ENCODE assay signal across 9 cellular contexts in genomic region chr17:41836550-41837196, GRCh38. TPM values are rescaled to one million over a fixed set of nuclear protein-coding genes. Genes with fewer than 3 reads are reported as not detected.
DNase-seq lines count a peak whose midpoint lies in the region; ATAC-seq and TF ChIP-seq lines count a peak whose summit lies in the region.
"Had no signal": no experiment of that assay in that cellular context is flagged by ENCODE, and none has a peak within 500 bp of the region (broad histone marks: within the 10 kb centered on the region; RNA-seq: fewer than 3 reads in every experiment).

No MANE protein-coding gene starts in this region.

- WGBS in heart left ventricle, 4 donors = 60 to 81% (median 61%) methylated on average over 21 of the region's 21 CpGs
- WGBS in adrenal gland, 4 donors = 44 to 49% (median 45%) methylated on average over 21 of the region's 21 CpGs

- ATAC-seq in heart left ventricle = no peak
- no peak for ATAC-seq in left ventricle myocardium superior

- H3K9me3 ChIP-seq in heart left ventricle (no peaks in the 10 kb centered on the region), mononuclear cell (ENCODE audit: low read depth, low read length) (no peaks in the 10 kb centered on the region), vagina (no peaks in the 10 kb centered on the region), adrenal gland (replicated peaks in 1 of 3) (no peaks in the 10 kb centered on the region)

- H3K36me3 ChIP-seq in heart left ventricle = peaks cover 0 to 18% (median 11%) of the 10 kb centered on the region in 9 donors
- H3K36me3 ChIP-seq in brain microvascular endothelial cell (replicated peaks) = peaks cover 2% of the 10 kb centered on the region
- peaks cover 0 to 3% of the 10 kb centered on the region in 2 donors for H3K36me3 ChIP-seq in vagina
- peaks cover 0 to 6% of the 10 kb centered on the region in 2 donors for H3K36me3 ChIP-seq in adrenal gland (replicated peaks in 1 of 2)

- DNase-seq in heart left ventricle (no peak), left ventricle myocardium superior (no peak), brain microvascular endothelial cell (no peak), vagina (ENCODE audit: extremely low spot score in 2 of 2) (no peak), KG1 (lab: John Stamatoyannopoulos, UW) (no peak), adrenal gland (no peak), HK-2 (ENCODE audit: unreplicated experiment) (no peak)

- intact Hi-C loops in heart left ventricle (cut with DNase I) = no loop called here
- intact Hi-C loops in left ventricle myocardium superior (cut with micrococcal nuclease) = no loop called here
- intact Hi-C loops in vagina (cut with DNase I) = no loop called here
- intact Hi-C loops in adrenal gland (cut with DNase I) = no loop called here

- TF ChIP-seq POLR2A in heart left ventricle (IDR thresholded peaks at IDR 0.05) = no peak
- TF ChIP-seq POLR2A in vagina (IDR thresholded peaks at IDR 0.05) = no peak
- TF ChIP-seq POLR2A in adrenal gland (IDR thresholded peaks at IDR 0.05) = no peak

- H3K4me1 ChIP-seq in heart left ventricle = peaks cover 0 to 17% (median 12%) of the 10 kb centered on the region in 12 donors
- H3K4me1 ChIP-seq in mononuclear cell (ENCODE audit: insufficient read depth, low read length) = peaks cover 14% of the 10 kb centered on the region
- peaks cover 20% of the 10 kb centered on the region for H3K4me1 ChIP-seq in vagina
- peaks cover 0 to 15% of the 10 kb centered on the region in 2 donors for H3K4me1 ChIP-seq in adrenal gland (replicated peaks in 1 of 2)

- H3K27me3 ChIP-seq in heart left ventricle (no peaks in the 10 kb centered on the region), brain microvascular endothelial cell (replicated peaks) (no peaks in the 10 kb centered on the region), mononuclear cell (ENCODE audit: insufficient read depth, low read length) (no peaks in the 10 kb centered on the region), vagina (no peaks in the 10 kb centered on the region), adrenal gland (no peaks in the 10 kb centered on the region)

- in situ Hi-C loops in brain microvascular endothelial cell (cut with HindIII; ENCODE audit: low pct_ligation_motif_present, low sequenced_read_pairs) = no loop called here

- H3K4me3 ChIP-seq in heart left ventricle (peak overlapping the region; percentile 73 to 97 (median 88)), brain microvascular endothelial cell (ENCODE audit: low read depth, low read length) (peak overlapping the region; percentile 75), mononuclear cell (ENCODE audit: low read length) (peak overlapping the region; percentile 20), vagina (peak overlapping the region; percentile 73 to 99), adrenal gland (peak overlapping the region in 2 of 4 donors; percentile 82 to 84)

- H3K27ac ChIP-seq in heart left ventricle (peak overlapping the region in 6 of 12 donors; percentile 46 to 88 (median 80)), brain microvascular endothelial cell (no peak overlapping the region), vagina (peak overlapping the region; percentile 74), adrenal gland (peak overlapping the region in 2 of 5 donors; percentile 15 to 75)

- no peak for TF ChIP-seq CTCF in heart left ventricle (IDR thresholded peaks at IDR 0.05)
- no peak for TF ChIP-seq CTCF in brain microvascular endothelial cell (IDR thresholded peaks at IDR 0.05; ENCODE audit: low read depth, low read length, missing control alignments)
- no peak for TF ChIP-seq CTCF in vagina (IDR thresholded peaks at IDR 0.05)
- no peak for TF ChIP-seq CTCF in adrenal gland (IDR thresholded peaks at IDR 0.05)

RNA-seq across cellular contexts. Expression of gene NT5C3B, which starts 0.6 kb away (rescaled TPM):
- 10 to 100 TPM; 16.0 to 26.7 (median 24.1) TPM for total RNA-seq in heart left ventricle
- polyA plus RNA-seq in heart left ventricle = 10 to 100 TPM; 30.0 to 50.9 TPM
- 19.3 TPM for total RNA-seq in left ventricle myocardium superior
- 30.5 TPM for total RNA-seq in mononuclear cell
- 71.5 TPM for total RNA-seq in vagina
- 10 to 100 TPM; 36.2 to 62.9 (median 47.0) TPM for total RNA-seq in adrenal gland
- 100 to 1,000 TPM in 1 of 3 donors, 10 to 100 TPM in 2; 51.4 to 121 (median 98.8) TPM for polyA plus RNA-seq in adrenal gland

RNA-seq across cellular contexts. Expression of gene KLHL10, which starts 1.0 kb away (rescaled TPM):
- total RNA-seq in heart left ventricle = under 1 TPM in 1 of 9 donors, not detected in 8; 0.10 TPM
- under 1 TPM in 1 of 2 donors, not detected in 1; 0.08 TPM for polyA plus RNA-seq in heart left ventricle
- 0.12 TPM for total RNA-seq in left ventricle myocardium superior
- not detected for total RNA-seq in mononuclear cell
- not detected for total RNA-seq in vagina
- under 1 TPM in 1 of 8 donors, not detected in 7; 0.29 TPM for total RNA-seq in adrenal gland
- polyA plus RNA-seq in adrenal gland = under 1 TPM in 2 of 3 donors, not detected in 1; 0.10 to 0.24 TPM
- total RNA-seq: dermis blood vessel endothelial cell had no signal

RNA-seq across cellular contexts. Expression of gene FKBP10, which starts 23.9 kb away (rescaled TPM):
- total RNA-seq in heart left ventricle = 10 to 100 TPM in 5 of 9 donors, 1 to 10 TPM in 4; 6.5 to 40.4 (median 12.5) TPM
- polyA plus RNA-seq in heart left ventricle = 10 to 100 TPM; 11.4 to 25.2 TPM
- 10.2 TPM for total RNA-seq in left ventricle myocardium superior
- total RNA-seq in mononuclear cell = 0.21 TPM
- total RNA-seq in vagina = 53.5 TPM
- total RNA-seq in adrenal gland = 100 to 1,000 TPM in 3 of 8 donors, 10 to 100 TPM in 5; 62.3 to 131 (median 85.1) TPM
- 100 to 1,000 TPM in 2 of 3 donors, 10 to 100 TPM in 1; 28.4 to 244 (median 157) TPM for polyA plus RNA-seq in adrenal gland

RNA-seq across cellular contexts. Expression of gene P3H4, which starts 24.9 kb away (rescaled TPM):
- 10 to 100 TPM in 1 of 9 donors, 1 to 10 TPM in 8; 2.2 to 10.1 (median 5.3) TPM for total RNA-seq in heart left ventricle
- polyA plus RNA-seq in heart left ventricle = 1 to 10 TPM; 4.2 to 9.4 TPM
- total RNA-seq in left ventricle myocardium superior = 7.0 TPM
- total RNA-seq in mononuclear cell = 0.94 TPM
- 11.5 TPM for total RNA-seq in vagina
- total RNA-seq in adrenal gland = 10 to 100 TPM; 22.7 to 67.2 (median 33.9) TPM
- 10 to 100 TPM; 12.8 to 19.1 (median 14.1) TPM for polyA plus RNA-seq in adrenal gland

RNA-seq across cellular contexts. Expression of gene KLHL11, which starts 28.6 kb away (rescaled TPM):
- total RNA-seq in heart left ventricle (1 to 10 TPM; 2.3 to 5.9 (median 3.6) TPM), left ventricle myocardium superior (3.5 TPM), mononuclear cell (60.7 TPM), vagina (15.2 TPM), adrenal gland (10 to 100 TPM; 14.7 to 42.9 (median 23.6) TPM)
- polyA plus RNA-seq in heart left ventricle (1 to 10 TPM; 1.1 to 1.9 TPM), adrenal gland (1 to 10 TPM in 1 of 3 donors, under 1 TPM in 2; 0.17 to 3.2 (median 0.97) TPM)
